Comparison of ENCODE assay signal across 14 cellular contexts in the genomic region with DNA sequence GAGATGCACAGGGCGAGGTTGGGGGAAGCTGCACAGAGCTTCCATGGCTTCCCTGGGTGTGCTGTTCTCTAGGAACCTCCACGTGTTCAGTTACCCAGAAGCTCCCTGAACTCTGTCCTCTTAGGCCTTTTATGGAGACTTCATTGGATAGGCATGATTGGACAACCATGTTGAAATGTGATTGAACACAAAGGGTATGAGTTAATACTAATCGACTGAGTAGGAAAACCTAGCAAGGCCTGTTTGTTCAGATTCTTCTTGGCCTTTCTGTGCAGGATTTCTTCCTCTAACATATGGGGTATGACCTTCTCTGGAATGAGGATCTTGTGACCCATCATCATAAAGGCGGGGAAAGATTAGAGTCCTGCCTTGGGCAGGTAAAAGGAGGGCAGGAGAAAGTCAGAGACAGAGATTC.
DNase-seq lines count a peak whose midpoint lies in the region; TF ChIP-seq lines count a peak whose summit lies in the region.
"Had no signal": no experiment of that assay in that cellular context is flagged by ENCODE, and none has a peak within 500 bp of the region (broad histone marks: within the 10 kb centered on the region; RNA-seq: fewer than 3 reads in every experiment).

No MANE protein-coding gene starts in this region.

- no peak for TF ChIP-seq POLR2A in ovary (IDR thresholded peaks at IDR 0.05)

- WGBS in ovary, 3 donors: 88 to 92% (median 90%) methylated on average over 4 of the region's 4 CpGs

- H3K4me1 ChIP-seq in BLaER1 treated with 17β-estradiol and CSF1 and Interleukin-3, amounts not matched to agents 10 nM and 100 nM: peaks cover 73 to 83% (median 76%) of the 10 kb centered on the region in 10 experiments
- peaks cover 51% of the 10 kb centered on the region for H3K4me1 ChIP-seq in MM.1S (ENCODE audit: low read length)
- H3K4me1 ChIP-seq in ovary (ENCODE audit: insufficient read depth): peaks cover 2% of the 10 kb centered on the region

- peaks cover 2% of the 10 kb centered on the region for H3K36me3 Mint-ChIP-seq in osteocyte (ENCODE audit: unreplicated experiment)

- H3K9me3 Mint-ChIP-seq in osteocyte (ENCODE audit: unreplicated experiment): no peaks in the 10 kb centered on the region
- H3K9me3 Mint-ChIP-seq: activated T-helper 17 cell treated with anti-CD3 and anti-CD28 coated beads, Interleukin-2, amount 50 U/mL, for 72 hours had no signal

- no peak overlapping the region for H3K4me3 Mint-ChIP-seq in osteocyte (ENCODE audit: unreplicated experiment)
- H3K4me3 Mint-ChIP-seq: activated T-helper 17 cell treated with anti-CD3 and anti-CD28 coated beads, Interleukin-2, amount 50 U/mL, for 72 hours had no signal

- peak overlapping the region; percentile 77 to 92 (median 85) for H3K4me2 ChIP-seq in BLaER1 treated with 17β-estradiol and CSF1 and Interleukin-3, amounts not matched to agents 10 nM and 100 nM
- H3K4me2 ChIP-seq in MM.1S (ENCODE audit: low read depth, low read length): no peak overlapping the region

- no peak for TF ChIP-seq EP300 in ovary (IDR thresholded peaks at IDR 0.05)

- H4K20me1 ChIP-seq in BLaER1 treated with 17β-estradiol and CSF1 and Interleukin-3, amounts not matched to agents 10 nM and 100 nM: peaks cover 0 to 13% (median 0%) of the 10 kb centered on the region in 11 experiments; a peak in 7 of 22 replicates
- no peaks in the 10 kb centered on the region for H4K20me1 ChIP-seq in MM.1S (ENCODE audit: insufficient read depth, low read length)

- H3K27ac ChIP-seq in BLaER1 treated with 17β-estradiol and CSF1 and Interleukin-3, amounts not matched to agents 10 nM and 100 nM: peak overlapping the region; percentile 77 to 97 (median 84); a peak in 21 of 22 replicates
- H3K27ac ChIP-seq in MM.1S (ENCODE audit: low read length) (peak overlapping the region; percentile 62; the same call in 1 of the 2 replicates), epithelial cell of prostate (peak overlapping the region; percentile 78), ovary (no peak overlapping the region)
- H3K27ac ChIP-seq: lower lobe of right lung had no signal

- peaks cover 0 to 5% (median 0%) of the 10 kb centered on the region in 11 experiments; a peak in 4 of 22 replicates for H3K9me3 ChIP-seq in BLaER1 treated with 17β-estradiol and CSF1 and Interleukin-3, amounts not matched to agents 10 nM and 100 nM (replicated peaks in 1 of 11)
- H3K9me3 ChIP-seq in MM.1S (replicated peaks; ENCODE audit: insufficient read depth, low read length) (no peaks in the 10 kb centered on the region), ovary (no peaks in the 10 kb centered on the region)
- H3K9me3 ChIP-seq: heart left ventricle, lower lobe of right lung had no signal

- DNase-seq in MM.1S (no peak), epithelial cell of prostate (ENCODE audit: low read depth, low spot score) (peak; percentile 84), osteocyte (ENCODE audit: extremely low spot score, unreplicated experiment) (no peak), DMS53 (lab: John Stamatoyannopoulos, UW) (no peak), ovary (no peak)
- DNase-seq in activated T-cell treated with anti-CD3 and anti-CD28 coated beads, Interleukin-2, amount 50 U/mL, for 48 hours: no peak
- no peak for DNase-seq in stimulated activated CD4-positive, alpha-beta T cell treated with anti-CD3 and anti-CD28 coated beads, Interleukin-4, amount 100 ng/mL, for 4 hours
- DNase-seq: activated CD4-positive, alpha-beta T cell treated with anti-CD3 and anti-CD28 coated beads, Interleukin-2, amount 50 U/mL, for 1 hour; DMS79 treated with DMSO at 0.1 percent for 48 hours; heart left ventricle; lower lobe of right lung; NCI-H446 had no signal

- no peaks in the 10 kb centered on the region for H3K27me3 Mint-ChIP-seq in osteocyte (ENCODE audit: unreplicated experiment)
- H3K27me3 Mint-ChIP-seq: activated T-helper 17 cell treated with anti-CD3 and anti-CD28 coated beads, Interleukin-2, amount 50 U/mL, for 72 hours had no signal

- H3K9me2 ChIP-seq in MM.1S (replicated peaks; ENCODE audit: insufficient read depth, low read length): no peaks in the 10 kb centered on the region

- TF ChIP-seq CTCF in MM.1S (IDR thresholded peaks at IDR 0.05; ENCODE audit: low read length) (no peak), osteocyte (IDR thresholded peaks at IDR 0.05) (no peak), ovary (IDR thresholded peaks at IDR 0.05) (no peak)

- H3K79me2 ChIP-seq in MM.1S (ENCODE audit: low read length): peaks cover 33% of the 10 kb centered on the region

- peaks cover 37% of the 10 kb centered on the region for H3K4me1 Mint-ChIP-seq in osteocyte (ENCODE audit: unreplicated experiment)

- peaks cover 49% of the 10 kb centered on the region for H3F3A ChIP-seq in MM.1S (ENCODE audit: insufficient read depth, low read length)

- no peak overlapping the region for H2AFZ ChIP-seq in MM.1S (ENCODE audit: low read length)

- H3K27ac Mint-ChIP-seq in osteocyte (ENCODE audit: unreplicated experiment): peak overlapping the region; percentile 68
- H3K27ac Mint-ChIP-seq: activated T-helper 17 cell treated with anti-CD3 and anti-CD28 coated beads, Interleukin-2, amount 50 U/mL, for 72 hours had no signal

- no peaks in the 10 kb centered on the region for H3K27me3 ChIP-seq in BLaER1 treated with 17β-estradiol and CSF1 and Interleukin-3, amounts not matched to agents 10 nM and 100 nM
- H3K27me3 ChIP-seq in MM.1S (replicated peaks; ENCODE audit: insufficient read depth, low read length) (no peaks in the 10 kb centered on the region), ovary (no peaks in the 10 kb centered on the region)
- H3K27me3 ChIP-seq: heart left ventricle had no signal

- peaks cover 7 to 47% (median 31%) of the 10 kb centered on the region in 11 experiments; a peak in 21 of 22 replicates for H3K36me3 ChIP-seq in BLaER1 treated with 17β-estradiol and CSF1 and Interleukin-3, amounts not matched to agents 10 nM and 100 nM
- H3K36me3 ChIP-seq in MM.1S (replicated peaks; ENCODE audit: insufficient read depth, low read length) (no peaks in the 10 kb centered on the region), ovary (no peaks in the 10 kb centered on the region)
- H3K36me3 ChIP-seq: lower lobe of right lung had no signal

- intact Hi-C loops in ovary (cut with DNase I): loop anchor here in 1 of 4 donors (10.0 kb wide), 1 partner anchor 65 kb away; no protein-coding TSS in a partner anchor

- peak overlapping the region in 9 of 11 experiments; percentile 31 to 68 (median 48); a peak in 9 of 22 replicates for H3K9ac ChIP-seq in BLaER1 treated with 17β-estradiol and CSF1 and Interleukin-3, amounts not matched to agents 10 nM and 100 nM
- H3K9ac ChIP-seq in MM.1S (ENCODE audit: low read length): no peak overlapping the region

- H3K4me3 ChIP-seq in BLaER1 treated with 17β-estradiol and CSF1 and Interleukin-3, amounts not matched to agents 10 nM and 100 nM: no peak overlapping the region
- H3K4me3 ChIP-seq in MM.1S (ENCODE audit: low read length) (no peak overlapping the region), ovary (no peak overlapping the region)
- H3K4me3 ChIP-seq: heart left ventricle, lower lobe of right lung had no signal

Comparison
In these comparisons a context has a peak if more than half of its experiments do, and no peak if none do; other contexts are left out.
1. H3K27ac ChIP-seq: peak in BLaER1 treated with 17β-estradiol and CSF1 and Interleukin-3, amounts not matched to agents 10 nM and 100 nM (11 of 11), MM.1S (single experiment) and epithelial cell of prostate (single experiment); none in ovary (0 of 2).